Comparison of ENCODE assay signal across 1 cellular context in the genomic region with DNA sequence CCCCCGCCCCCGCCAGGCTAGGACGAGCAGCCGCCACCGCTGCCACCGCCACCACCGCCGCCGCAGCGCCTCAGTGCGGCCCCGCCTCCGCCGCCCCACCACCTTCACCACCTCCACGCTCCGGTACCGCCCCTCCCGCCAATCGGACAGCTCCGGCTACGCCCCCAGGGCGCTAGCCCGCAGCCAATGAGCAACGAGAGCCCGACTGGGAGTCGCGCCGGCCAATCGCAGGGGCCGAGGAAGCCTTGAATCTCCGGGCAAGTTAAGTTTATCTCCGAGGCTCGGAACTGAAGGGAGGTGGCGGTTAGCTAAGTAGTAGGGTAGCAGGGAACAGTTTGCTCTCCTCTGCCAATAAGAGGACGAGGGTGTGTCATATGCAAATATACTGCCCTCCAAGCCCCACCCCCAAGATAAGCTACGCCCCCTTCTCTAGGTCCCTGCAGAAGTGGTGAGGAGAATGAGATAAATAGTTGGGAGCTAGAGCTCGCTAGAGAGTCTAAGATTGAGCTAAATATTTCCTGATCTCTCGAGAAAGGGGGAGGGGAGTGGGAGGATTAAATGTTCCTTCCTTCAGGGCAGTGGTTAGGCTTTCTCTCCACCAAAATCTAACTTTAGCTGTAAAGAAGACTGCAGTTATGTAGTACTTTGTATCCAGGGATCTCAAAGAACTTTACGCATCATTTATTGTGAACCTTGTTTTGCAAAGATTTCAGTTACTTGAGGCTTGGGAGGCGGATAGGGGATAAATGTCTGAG.
TF ChIP-seq lines count a peak whose summit lies in the region.

A gene with protein sequence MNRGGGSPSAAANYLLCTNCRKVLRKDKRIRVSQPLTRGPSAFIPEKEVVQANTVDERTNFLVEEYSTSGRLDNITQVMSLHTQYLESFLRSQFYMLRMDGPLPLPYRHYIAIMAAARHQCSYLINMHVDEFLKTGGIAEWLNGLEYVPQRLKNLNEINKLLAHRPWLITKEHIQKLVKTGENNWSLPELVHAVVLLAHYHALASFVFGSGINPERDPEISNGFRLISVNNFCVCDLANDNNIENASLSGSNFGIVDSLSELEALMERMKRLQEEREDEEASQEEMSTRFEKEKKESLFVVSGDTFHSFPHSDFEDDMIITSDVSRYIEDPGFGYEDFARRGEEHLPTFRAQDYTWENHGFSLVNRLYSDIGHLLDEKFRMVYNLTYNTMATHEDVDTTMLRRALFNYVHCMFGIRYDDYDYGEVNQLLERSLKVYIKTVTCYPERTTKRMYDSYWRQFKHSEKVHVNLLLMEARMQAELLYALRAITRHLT (minus strand): TSS at position 77 of the 755 bp plus-strand sequence. CDS start 342 bp downstream, outside the sequence.

TF ChIP-seq in SK-N-SH, 30 proteins besides CTCF, POLR2A, EP300 and RAD21 (continued from another document):
- TF ChIP-seq, protein P1, sequence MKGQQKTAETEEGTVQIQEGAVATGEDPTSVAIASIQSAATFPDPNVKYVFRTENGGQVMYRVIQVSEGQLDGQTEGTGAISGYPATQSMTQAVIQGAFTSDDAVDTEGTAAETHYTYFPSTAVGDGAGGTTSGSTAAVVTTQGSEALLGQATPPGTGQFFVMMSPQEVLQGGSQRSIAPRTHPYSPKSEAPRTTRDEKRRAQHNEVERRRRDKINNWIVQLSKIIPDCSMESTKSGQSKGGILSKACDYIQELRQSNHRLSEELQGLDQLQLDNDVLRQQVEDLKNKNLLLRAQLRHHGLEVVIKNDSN (IDR thresholded peaks at IDR 0.05; ENCODE audit: borderline replicate concordance, low read depth), result no peak
- TF ChIP-seq EZH2phosphoT487 (IDR thresholded peaks at IDR 0.05; ENCODE audit: borderline replicate concordance, low read depth) (no peak), SIN3A (IDR thresholded peaks at IDR 0.05; ENCODE audit: borderline replicate concordance, low read depth, low read length) (peak; percentile 21; the same call in 1 of the 2 replicates), JUND (IDR thresholded peaks at IDR 0.05) (no peak), SMC3 (IDR thresholded peaks at IDR 0.05; ENCODE audit: low read depth, low read length) (0 out of 2 replicates have a peak, but pooled peaks have one; percentile 0), POLR2AphosphoS5 (IDR thresholded peaks at IDR 0.05; ENCODE audit: low read depth, low read length) (peak; percentile 78; the same call in 1 of the 2 replicates), TCF12 (IDR thresholded peaks at IDR 0.05) (no peak), GABPA (IDR thresholded peaks at IDR 0.05; ENCODE audit: low read depth) (no peak), FOXM1 (IDR thresholded peaks at IDR 0.05; ENCODE audit: low read depth) (no peak), FOXJ3 (CRISPR knock-in tag; IDR thresholded peaks at IDR 0.05) (no peak), RCOR1 (IDR thresholded peaks at IDR 0.05; ENCODE audit: low read length) (no peak; the same call in 1 of the 2 replicates), TAF1 (IDR thresholded peaks at IDR 0.05; ENCODE audit: borderline replicate concordance, low read depth, low read length) (peak; percentile 74), FOSL2 (IDR thresholded peaks at IDR 0.05; ENCODE audit: borderline replicate concordance, low read depth) (no peak), YY1 (IDR thresholded peaks at IDR 0.05; ENCODE audit: low read depth) (no peak), MXI1 (IDR thresholded peaks at IDR 0.05; ENCODE audit: low read depth, low read length) (no peak), RXRA (IDR thresholded peaks at IDR 0.05; ENCODE audit: borderline replicate concordance, low read depth) (no peak), TEAD4 (IDR thresholded peaks at IDR 0.05; ENCODE audit: borderline replicate concordance, insufficient read depth) (no peak), NFIC (IDR thresholded peaks at IDR 0.05; ENCODE audit: borderline replicate concordance) (no peak), ELF1 (IDR thresholded peaks at IDR 0.05) (no peak), CHD2 (IDR thresholded peaks at IDR 0.05; ENCODE audit: low read length, partially characterized antibody) (no peak), MEF2A (IDR thresholded peaks at IDR 0.05; ENCODE audit: borderline replicate concordance, low read depth) (no peak), RFX5 (IDR thresholded peaks at IDR 0.05; ENCODE audit: low read length) (peak; percentile 98)
- TF ChIP-seq, protein P2, sequence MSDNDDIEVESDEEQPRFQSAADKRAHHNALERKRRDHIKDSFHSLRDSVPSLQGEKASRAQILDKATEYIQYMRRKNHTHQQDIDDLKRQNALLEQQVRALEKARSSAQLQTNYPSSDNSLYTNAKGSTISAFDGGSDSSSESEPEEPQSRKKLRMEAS (IDR thresholded peaks at IDR 0.05; ENCODE audit: low read depth), result no peak
- TF ChIP-seq, protein P3, sequence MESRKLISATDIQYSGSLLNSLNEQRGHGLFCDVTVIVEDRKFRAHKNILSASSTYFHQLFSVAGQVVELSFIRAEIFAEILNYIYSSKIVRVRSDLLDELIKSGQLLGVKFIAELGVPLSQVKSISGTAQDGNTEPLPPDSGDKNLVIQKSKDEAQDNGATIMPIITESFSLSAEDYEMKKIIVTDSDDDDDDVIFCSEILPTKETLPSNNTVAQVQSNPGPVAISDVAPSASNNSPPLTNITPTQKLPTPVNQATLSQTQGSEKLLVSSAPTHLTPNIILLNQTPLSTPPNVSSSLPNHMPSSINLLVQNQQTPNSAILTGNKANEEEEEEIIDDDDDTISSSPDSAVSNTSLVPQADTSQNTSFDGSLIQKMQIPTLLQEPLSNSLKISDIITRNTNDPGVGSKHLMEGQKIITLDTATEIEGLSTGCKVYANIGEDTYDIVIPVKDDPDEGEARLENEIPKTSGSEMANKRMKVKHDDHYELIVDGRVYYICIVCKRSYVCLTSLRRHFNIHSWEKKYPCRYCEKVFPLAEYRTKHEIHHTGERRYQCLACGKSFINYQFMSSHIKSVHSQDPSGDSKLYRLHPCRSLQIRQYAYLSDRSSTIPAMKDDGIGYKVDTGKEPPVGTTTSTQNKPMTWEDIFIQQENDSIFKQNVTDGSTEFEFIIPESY (IDR thresholded peaks at IDR 0.05; ENCODE audit: borderline replicate concordance, low read depth), result 0 out of 2 replicates have a peak, but pooled peaks have one; percentile 37
- TF ChIP-seq, protein P4, sequence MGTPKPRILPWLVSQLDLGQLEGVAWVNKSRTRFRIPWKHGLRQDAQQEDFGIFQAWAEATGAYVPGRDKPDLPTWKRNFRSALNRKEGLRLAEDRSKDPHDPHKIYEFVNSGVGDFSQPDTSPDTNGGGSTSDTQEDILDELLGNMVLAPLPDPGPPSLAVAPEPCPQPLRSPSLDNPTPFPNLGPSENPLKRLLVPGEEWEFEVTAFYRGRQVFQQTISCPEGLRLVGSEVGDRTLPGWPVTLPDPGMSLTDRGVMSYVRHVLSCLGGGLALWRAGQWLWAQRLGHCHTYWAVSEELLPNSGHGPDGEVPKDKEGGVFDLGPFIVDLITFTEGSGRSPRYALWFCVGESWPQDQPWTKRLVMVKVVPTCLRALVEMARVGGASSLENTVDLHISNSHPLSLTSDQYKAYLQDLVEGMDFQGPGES (IDR thresholded peaks at IDR 0.05; ENCODE audit: low read depth, low read length), result peak; percentile 38; the same call in 1 of the 2 replicates
- TF ChIP-seq, protein P5, sequence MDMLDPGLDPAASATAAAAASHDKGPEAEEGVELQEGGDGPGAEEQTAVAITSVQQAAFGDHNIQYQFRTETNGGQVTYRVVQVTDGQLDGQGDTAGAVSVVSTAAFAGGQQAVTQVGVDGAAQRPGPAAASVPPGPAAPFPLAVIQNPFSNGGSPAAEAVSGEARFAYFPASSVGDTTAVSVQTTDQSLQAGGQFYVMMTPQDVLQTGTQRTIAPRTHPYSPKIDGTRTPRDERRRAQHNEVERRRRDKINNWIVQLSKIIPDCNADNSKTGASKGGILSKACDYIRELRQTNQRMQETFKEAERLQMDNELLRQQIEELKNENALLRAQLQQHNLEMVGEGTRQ (IDR thresholded peaks at IDR 0.05; ENCODE audit: borderline replicate concordance, low read depth, low read length), result no peak
- TF ChIP-seq, protein P6, sequence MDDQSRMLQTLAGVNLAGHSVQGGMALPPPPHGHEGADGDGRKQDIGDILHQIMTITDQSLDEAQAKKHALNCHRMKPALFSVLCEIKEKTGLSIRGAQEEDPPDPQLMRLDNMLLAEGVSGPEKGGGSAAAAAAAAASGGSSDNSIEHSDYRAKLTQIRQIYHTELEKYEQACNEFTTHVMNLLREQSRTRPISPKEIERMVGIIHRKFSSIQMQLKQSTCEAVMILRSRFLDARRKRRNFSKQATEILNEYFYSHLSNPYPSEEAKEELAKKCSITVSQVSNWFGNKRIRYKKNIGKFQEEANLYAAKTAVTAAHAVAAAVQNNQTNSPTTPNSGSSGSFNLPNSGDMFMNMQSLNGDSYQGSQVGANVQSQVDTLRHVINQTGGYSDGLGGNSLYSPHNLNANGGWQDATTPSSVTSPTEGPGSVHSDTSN (IDR thresholded peaks at IDR 0.05), result no peak; the same call in 1 of the 2 replicates
